Comparison of ENCODE assay signal across 8 cellular contexts in genomic region chr10:51422311-51423120, GRCh38.
DNase-seq lines count a peak whose midpoint lies in the region; TF ChIP-seq lines count a peak whose summit lies in the region.

No MANE protein-coding gene starts in this region.

- H3K4me1 Mint-ChIP-seq in HFFc6 (ENCODE audit: low read depth) = peaks cover 17% of the 10 kb centered on the region

- no peaks in the 10 kb centered on the region for H3K9me3 Mint-ChIP-seq in HFFc6

- H3K27me3 Mint-ChIP-seq in HFFc6 (ENCODE audit: insufficient read depth) = peaks cover 6% of the 10 kb centered on the region

- DNase-seq in A172 (ENCODE audit: low spot score) (peak; percentile 1), GM04504 (ENCODE audit: low read depth) (peak; percentile 48), HFFc6 (peak; percentile 46), NCI-H2227 (lab: John Stamatoyannopoulos, UW; ENCODE audit: unreplicated experiment) (peak; percentile 8), astrocyte of the hippocampus (ENCODE audit: low read depth, low spot score) (peak; percentile 76), iPS DF 4.7 (ENCODE audit: extremely low read depth, low spot score) (peak; percentile 16), smooth muscle cell of the brain vasculature (ENCODE audit: low read depth, low spot score) (peak; percentile 55)
- no peak for DNase-seq in NK-92 treated with Interleukin-12 subunit alpha and Interleukin-12 subunit beta, amount 100 ng/mL, for 24 hours (lab: John Stamatoyannopoulos, UW)

- H3K36me3 Mint-ChIP-seq in HFFc6 (ENCODE audit: low read depth) = no peaks in the 10 kb centered on the region

- H3K27ac Mint-ChIP-seq in HFFc6 = peak overlapping the region; percentile 10; the same call in 1 of the 2 replicates

- H3K4me3 Mint-ChIP-seq in HFFc6 = peak overlapping the region; percentile 32; the same call in 1 of the 2 replicates

- TF ChIP-seq CTCF in HFFc6 (IDR thresholded peaks at IDR 0.05) = peak; percentile 90
